Comparison of ENCODE assay signal across 12 cellular contexts in genomic region chr22:40426671-40427070, GRCh38. TPM values are rescaled to one million over a fixed set of nuclear protein-coding genes. Genes with fewer than 3 reads are reported as not detected.
DNase-seq lines count a peak whose midpoint lies in the region; ATAC-seq and TF ChIP-seq lines count a peak whose summit lies in the region.
"Had no signal": no experiment of that assay in that cellular context is flagged by ENCODE, and none has a peak within 500 bp of the region (broad histone marks: within the 10 kb centered on the region; RNA-seq: fewer than 3 reads in every experiment).

No MANE protein-coding gene starts in this region.

- no peak overlapping the region for H3K4me3 ChIP-seq in upper lobe of left lung

- H3K9me3 ChIP-seq in CD4-positive, alpha-beta T cell (ENCODE audit: control insufficient read depth, low read length), result no peaks in the 10 kb centered on the region
- H3K9me3 ChIP-seq in upper lobe of left lung, result no peaks in the 10 kb centered on the region

- H3K27me3 Mint-ChIP-seq in CD4-positive, alpha-beta T cell, result no peaks in the 10 kb centered on the region

- WGBS in upper lobe of left lung, 2 donors, result 76 to 86% methylated on average over 6 of the region's 6 CpGs

- ATAC-seq in CD4-positive, alpha-beta T cell (ENCODE audit: poor library complexity), result no peak
- ATAC-seq in left lobe of liver, result no peak
- ATAC-seq in left ventricle myocardium superior, result no peak
- no peak for ATAC-seq in upper lobe of left lung (ENCODE audit: low FRiP score in 2 of 2)

- peak overlapping the region; percentile 45 for H3K27ac Mint-ChIP-seq in CD4-positive, alpha-beta T cell

- H3K36me3 ChIP-seq in upper lobe of left lung, result peaks cover 15 to 95% (median 71%) of the 10 kb centered on the region in 4 donors

- no peak for TF ChIP-seq EP300 in upper lobe of left lung (IDR thresholded peaks at IDR 0.05)

- no peak overlapping the region for H3K4me3 Mint-ChIP-seq in CD4-positive, alpha-beta T cell

- intact Hi-C loops in CD4-positive, alpha-beta T cell (cut with DNase I, micrococcal nuclease), result no loop called here
- intact Hi-C loops in left ventricle myocardium superior (cut with micrococcal nuclease), result no loop called here

- H3K4me1 ChIP-seq in upper lobe of left lung, result peaks cover 0 to 4% (median 0%) of the 10 kb centered on the region in 4 donors

- POLR2A ChIA-PET in CD4-positive, alpha-beta T cell (lab: Charles Lee), result interaction anchor here (1.4 kb wide), 1 partner anchor 27 kb away, joined by 3 read pairs; no protein-coding TSS in a partner anchor

- no peak for DNase-seq in CD4-positive, alpha-beta T cell
- peak; percentile 49 to 90 (median 76) for DNase-seq in NCI-H1417 (lab: John Stamatoyannopoulos, UW)
- peak; percentile 68 for DNase-seq in astrocyte of the hippocampus (ENCODE audit: low read depth, low spot score)
- DNase-seq in myocyte (ENCODE audit: low read depth), result peak; percentile 98
- DNase-seq in left lobe of liver (ENCODE audit: low spot score), result no peak
- no peak for DNase-seq in GM13976 (ENCODE audit: low spot score)
- DNase-seq in left ventricle myocardium superior, result no peak
- DNase-seq in upper lobe of left lung, result no peak
- DNase-seq: activated CD4-positive, alpha-beta T cell treated with anti-CD3 and anti-CD28 coated beads, Interleukin-2, amount 50 U/mL, for 4 hours; erythroblast; GDM1 had no signal

- H3K36me3 Mint-ChIP-seq in CD4-positive, alpha-beta T cell (ENCODE audit: low read depth), result peaks cover 93% of the 10 kb centered on the region

- in situ Hi-C loops in GM13976 (cut with MboI; ENCODE audit: low sequenced_read_pairs, unreplicated experiment), result no loop called here

- TF ChIP-seq CTCF in CD4-positive, alpha-beta T cell (IDR thresholded peaks at IDR 0.05), result no peak
- no peak for TF ChIP-seq CTCF in GM13976 (IDR thresholded peaks at IDR 0.05; ENCODE audit: borderline replicate concordance, control extremely low read depth, extremely low read depth, insufficient read depth, missing control alignments)
- TF ChIP-seq CTCF in upper lobe of left lung (IDR thresholded peaks at IDR 0.05), result no peak

- TF ChIP-seq POLR2A in upper lobe of left lung (IDR thresholded peaks at IDR 0.05), result no peak

- no peak overlapping the region for H3K27ac ChIP-seq in CD4-positive, alpha-beta T cell (ENCODE audit: low read depth, low read length)
- no peak overlapping the region for H3K27ac ChIP-seq in upper lobe of left lung
- H3K27ac ChIP-seq: HL-60 had no signal

- no peaks in the 10 kb centered on the region for H3K27me3 ChIP-seq in CD4-positive, alpha-beta T cell (ENCODE audit: control insufficient read depth, insufficient read depth, low read length)
- H3K27me3 ChIP-seq in upper lobe of left lung, result no peaks in the 10 kb centered on the region

- no peaks in the 10 kb centered on the region for H3K9me3 Mint-ChIP-seq in CD4-positive, alpha-beta T cell

- CTCF ChIA-PET in CD4-positive, alpha-beta T cell (lab: Charles Lee), result no interaction called here

- peaks cover 34% of the 10 kb centered on the region for H3K4me1 Mint-ChIP-seq in CD4-positive, alpha-beta T cell (ENCODE audit: low read depth)

RNA-seq across cellular contexts. Expression of gene SGSM3, which starts 56.3 kb away (rescaled TPM):
- total RNA-seq in CD4-positive, alpha-beta T cell, result 10 to 100 TPM; 87.9 to 89.9 TPM
- total RNA-seq in myocyte, result 142 and 170 TPM in 2 replicates
- polyA plus RNA-seq in myocyte (2012), result 94.5 TPM
- total RNA-seq in left lobe of liver, result 31.4 TPM
- total RNA-seq in left ventricle myocardium superior, result 40.8 TPM
- total RNA-seq in upper lobe of left lung, result 100 to 1,000 TPM in 2 of 6 donors, 10 to 100 TPM in 4; 51.8 to 199 (median 84.0) TPM

Comparison
In these comparisons a context has a peak if more than half of its experiments do, and no peak if none do; other contexts are left out.
1. DNase-seq: peak in NCI-H1417 (3 of 3), astrocyte of the hippocampus (single experiment) and myocyte (single experiment); none in CD4-positive, alpha-beta T cell (0 of 10), left lobe of liver (single experiment), GM13976 (single experiment), left ventricle myocardium superior (single experiment) and upper lobe of left lung (0 of 2).